In the genomic region with DNA sequence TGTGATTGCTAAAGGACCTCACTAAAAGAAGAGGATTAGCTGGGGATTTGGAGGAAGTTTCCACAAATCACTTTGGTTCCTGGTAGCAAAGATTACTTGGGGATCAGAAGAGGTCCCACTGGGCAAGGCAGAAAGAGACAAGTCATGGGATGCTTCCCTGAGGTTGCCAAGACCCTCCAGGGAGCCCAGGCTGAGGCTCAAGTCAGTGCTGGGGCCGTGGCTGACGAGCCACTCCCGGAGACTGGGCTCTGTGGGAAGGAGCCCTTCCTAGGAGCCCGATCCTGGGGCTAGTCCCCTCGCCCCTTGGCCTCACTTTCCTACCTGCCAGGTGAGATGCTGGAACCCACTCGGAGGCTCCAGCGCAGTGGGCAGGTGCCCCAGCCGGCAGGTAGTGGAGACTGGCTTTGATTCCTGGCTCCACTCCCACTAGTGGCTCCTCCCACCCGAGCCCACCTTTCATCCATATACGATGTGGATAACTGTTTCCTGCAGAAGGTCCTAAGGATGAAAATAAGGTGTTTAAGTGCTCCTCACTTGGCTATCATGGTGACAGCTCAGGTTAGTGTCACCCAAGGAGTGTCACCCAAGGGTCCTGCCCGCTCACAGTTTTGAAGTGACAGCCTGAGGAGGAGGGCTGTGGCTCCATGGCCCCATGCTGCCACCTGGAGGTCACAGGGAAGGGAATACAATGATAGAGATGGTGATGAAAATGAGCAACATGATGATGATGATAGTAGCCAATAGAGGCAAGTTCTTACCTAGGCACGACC, we compare ENCODE assay signal across 8 cellular contexts.
A peak's percentile ranks its signal among the peaks of the same experiment; 100 is the strongest.
DNase-seq lines count a peak whose midpoint lies in the region; ATAC-seq, FAIRE-seq and TF ChIP-seq lines count a peak whose summit lies in the region.

No MANE protein-coding gene starts in this region.

- peak; percentile 71 for FAIRE-seq in D721Med (lab: Jason Lieb, UNC)
- peak; percentile 71 for FAIRE-seq in H1 (lab: Jason Lieb, UNC)

- no peak overlapping the region for H3K4me2 ChIP-seq in H1 (ENCODE audit: insufficient read depth in 1 of 2, low read depth in 2 of 2, low read length in 2 of 2)

- no peak overlapping the region for H3K14ac ChIP-seq in H1 (ENCODE audit: insufficient read length)

- H3K56ac ChIP-seq in H1 (replicated peaks; ENCODE audit: insufficient read length, low read depth, low read length): no peak overlapping the region

- H3K23me2 ChIP-seq in H1 (ENCODE audit: low read depth, low read length): no peaks in the 10 kb centered on the region

- no peaks in the 10 kb centered on the region for H3K79me2 ChIP-seq in H1 (ENCODE audit: control insufficient read depth in 1 of 2, insufficient read depth in 2 of 2, low read length in 2 of 2)

- CTCF ChIA-PET in activated CD8-positive, alpha-beta T cell treated with anti-CD3 and anti-CD28 coated beads, Interleukin-2, amount 10 ng/mL, durations not matched to agents 7 days and 5 days (lab: Charles Lee): interaction anchor here (0.7 to 15.3 kb wide), 19 partner anchors 18 to 617 kb away, joined by 3 to 592 read pairs (median 3); no protein-coding TSS in a partner anchor
- CTCF ChIA-PET in H1 (lab: Charles Lee; ENCODE audit: partially characterized antibody): interaction anchor here (0.7 to 13.3 kb wide), 32 partner anchors 15 to 612 kb away, joined by 3 to 228 read pairs (median 4); no protein-coding TSS in a partner anchor

- TF ChIP-seq CTCF in D721Med (IDR thresholded peaks at IDR 0.05; ENCODE audit: insufficient read depth, missing control alignments) (peak; percentile 98), H1 (IDR thresholded peaks at IDR 0.05; ENCODE audit: control extremely low read depth in 1 of 3, insufficient read depth in 1 of 3, low read depth in 1 of 3, low read length in 3 of 3) (peak; percentile 70 to 81 (median 75))

- no peak overlapping the region for H3K4ac ChIP-seq in H1 (replicated peaks; ENCODE audit: insufficient read length, low read depth, low read length)

- peaks cover 16 to 23% of the 10 kb centered on the region in 2 experiments for H3K9me3 ChIP-seq in H1 (ENCODE audit: insufficient read depth in 2 of 2, low read depth in 1 of 2, low read length in 1 of 2)

- no peak overlapping the region for H3K18ac ChIP-seq in H1 (ENCODE audit: extremely low read depth, low read length)

- H3K27me3 Mint-ChIP-seq in activated CD8-positive, alpha-beta T cell treated with anti-CD3 and anti-CD28 coated beads, Interleukin-2, amount 10 ng/mL, durations not matched to agents 7 days and 5 days (ENCODE audit: low read depth): no peaks in the 10 kb centered on the region

- no peaks in the 10 kb centered on the region for H3K27me3 ChIP-seq in H1 (replicated peaks in 1 of 4; ENCODE audit: control insufficient read depth in 3 of 4, extremely low read depth in 1 of 4, insufficient read depth in 3 of 4, low read length in 3 of 4)

- H3K4me3 Mint-ChIP-seq in activated CD8-positive, alpha-beta T cell treated with anti-CD3 and anti-CD28 coated beads, Interleukin-2, amount 10 ng/mL, durations not matched to agents 7 days and 5 days: no peak overlapping the region

- H2AK5ac ChIP-seq in H1 (ENCODE audit: low read depth, low read length): no peak overlapping the region

- no peak overlapping the region for H3K23ac ChIP-seq in H1 (ENCODE audit: insufficient read length)

- no peak overlapping the region for H3K4me3 ChIP-seq in H1 (ENCODE audit: extremely low read depth in 1 of 4, insufficient read depth in 2 of 4, low read depth in 3 of 4, low read length in 4 of 4)

- no peaks in the 10 kb centered on the region for H3K79me1 ChIP-seq in H1 (ENCODE audit: low read depth, low read length)

- no peaks in the 10 kb centered on the region for H3K36me3 Mint-ChIP-seq in activated CD8-positive, alpha-beta T cell treated with anti-CD3 and anti-CD28 coated beads, Interleukin-2, amount 10 ng/mL, durations not matched to agents 7 days and 5 days (ENCODE audit: low read depth)

- ATAC-seq in HG03175 (IDR thresholded peaks at IDR 0.05; ENCODE audit: unreplicated experiment) (peak; percentile 60), GM19455 (IDR thresholded peaks at IDR 0.05; ENCODE audit: unreplicated experiment) (no peak)
- ATAC-seq in activated CD8-positive, alpha-beta T cell treated with anti-CD3 and anti-CD28 coated beads, Interleukin-2, amount 10 ng/mL, durations not matched to agents 7 days and 5 days: peak; percentile 63

- 79% methylated on average over 12 of the region's 12 CpGs; no CpG with 5 or more reads in 1 of the 2 experiments for WGBS in H1 (ENCODE audit: extremely low coverage in 1 of 2, insufficient coverage in 1 of 2, insufficient read length in 1 of 2, insufficient replicate concordance in 2 of 2, low coverage in 1 of 2, low lambda C conversion rate in 2 of 2, missing lambda C conversion rate in 1 of 2), 2 experiments

- no peak overlapping the region for H2AFZ ChIP-seq in H1 (ENCODE audit: low read length)

- no peak overlapping the region for H2BK120ac ChIP-seq in H1 (replicated peaks; ENCODE audit: low read depth, low read length)

- TF ChIP-seq RAD21 in H1 (IDR thresholded peaks at IDR 0.05 in 1 of 2, conservative IDR thresholded peaks at IDR 0.05 in 1 of 2; ENCODE audit: low read depth in 2 of 2, low read length in 2 of 2): peak; percentile 93 to 94

- H4K20me1 ChIP-seq in H1 (replicated peaks in 1 of 2; ENCODE audit: control insufficient read depth in 1 of 2, insufficient read depth in 2 of 2, low read length in 2 of 2): no peaks in the 10 kb centered on the region

- no peaks in the 10 kb centered on the region for H3K4me1 Mint-ChIP-seq in activated CD8-positive, alpha-beta T cell treated with anti-CD3 and anti-CD28 coated beads, Interleukin-2, amount 10 ng/mL, durations not matched to agents 7 days and 5 days (ENCODE audit: low read depth)

- DNase-seq in D721Med (ENCODE audit: insufficient read length, low spot score) (peak; percentile 91), NCI-H82 treated with DMSO at 0.1 percent for 48 hours (lab: John Stamatoyannopoulos, UW; ENCODE audit: unreplicated experiment) (peak; percentile 95), H1 (ENCODE audit: low read depth in 1 of 2, low spot score in 2 of 2) (peak in 1 of 2 experiments; percentile 67), middle frontal gyrus (ENCODE audit: extremely low spot score, low spot score) (peak; percentile 24)
- DNase-seq in activated CD8-positive, alpha-beta T cell treated with anti-CD3 and anti-CD28 coated beads, Interleukin-2, amount 10 ng/mL, durations not matched to agents 7 days and 5 days: peak; percentile 76
- peak; percentile 80 for DNase-seq in stimulated activated CD8-positive, alpha-beta memory T cell treated with anti-CD3 and anti-CD28 coated beads, Interleukin-4, amount 100 ng/mL, for 48 hours

- H4K8ac ChIP-seq in H1 (ENCODE audit: extremely low read depth, insufficient read depth, low read length): no peak overlapping the region

- no peak overlapping the region for H3K9ac ChIP-seq in H1 (replicated peaks in 1 of 4; ENCODE audit: extremely low read depth in 1 of 4, low read depth in 3 of 4, low read length in 3 of 4)

- H3K27ac ChIP-seq in H1 (ENCODE audit: low read depth, low read length): no peak overlapping the region

- no peak overlapping the region for H4K5ac ChIP-seq in H1 (ENCODE audit: insufficient read length, low read depth, low read length)

- no peak for TF ChIP-seq EP300 in H1 (IDR thresholded peaks at IDR 0.05; ENCODE audit: borderline replicate concordance in 1 of 2, low read depth in 2 of 2, low read length in 2 of 2)

- H2BK12ac ChIP-seq in H1 (ENCODE audit: low read depth, low read length): no peak overlapping the region

- H2BK5ac ChIP-seq in H1 (ENCODE audit: low read depth, low read length): no peak overlapping the region

- H2BK20ac ChIP-seq in H1 (ENCODE audit: low read length): no peak overlapping the region

- no peak overlapping the region for H4K91ac ChIP-seq in H1 (replicated peaks; ENCODE audit: insufficient read length, low read length)

- POLR2A ChIA-PET in activated CD8-positive, alpha-beta T cell treated with anti-CD3 and anti-CD28 coated beads, Interleukin-2, amount 10 ng/mL, durations not matched to agents 7 days and 5 days (lab: Charles Lee): interaction anchor here (0.8 kb wide), 1 partner anchor 560 kb away, joined by 3 read pairs; a partner anchor contains a TSS
- POLR2A ChIA-PET in H1 (lab: Charles Lee; ENCODE audit: partially characterized antibody): no interaction called here

- no peak for TF ChIP-seq POLR2A in H1 (IDR thresholded peaks at IDR 0.05; ENCODE audit: control extremely low read depth in 1 of 2, low read depth in 2 of 2, low read length in 2 of 2)

- H3K36me3 ChIP-seq in H1 (ENCODE audit: control insufficient read depth in 2 of 4, insufficient read depth in 4 of 4, low read length in 3 of 4): no peaks in the 10 kb centered on the region

- no peaks in the 10 kb centered on the region for H3K4me1 ChIP-seq in H1 (replicated peaks in 1 of 4; ENCODE audit: control insufficient read depth in 3 of 4, insufficient read depth in 4 of 4, low read length in 3 of 4)

- no peak overlapping the region for H2BK15ac ChIP-seq in H1 (ENCODE audit: low read length)

- no peak overlapping the region for H3K27ac Mint-ChIP-seq in activated CD8-positive, alpha-beta T cell treated with anti-CD3 and anti-CD28 coated beads, Interleukin-2, amount 10 ng/mL, durations not matched to agents 7 days and 5 days

- peaks cover 7% of the 10 kb centered on the region for H3K9me3 Mint-ChIP-seq in activated CD8-positive, alpha-beta T cell treated with anti-CD3 and anti-CD28 coated beads, Interleukin-2, amount 10 ng/mL, durations not matched to agents 7 days and 5 days (ENCODE audit: insufficient read depth)

TF ChIP-seq in H1, 55 proteins besides CTCF, POLR2A, EP300 and RAD21 (continues in another document):
- TF ChIP-seq SIN3A (conservative IDR thresholded peaks at IDR 0.05 in 1 of 2, IDR thresholded peaks at IDR 0.05 in 1 of 2; ENCODE audit: low read depth in 1 of 2, low read length in 2 of 2) (no peak), RFX5 (IDR thresholded peaks at IDR 0.05; ENCODE audit: borderline replicate concordance, low read depth, low read length) (no peak), CREB1 (IDR thresholded peaks at IDR 0.05) (no peak), CEBPB (IDR thresholded peaks at IDR 0.05; ENCODE audit: low read depth, low read length) (no peak), POU5F1 (IDR thresholded peaks at IDR 0.05; ENCODE audit: low read depth, low read length) (no peak), PHF8 (conservative IDR thresholded peaks at IDR 0.05; ENCODE audit: low read depth, low read length) (no peak), CHD2 (IDR thresholded peaks at IDR 0.05; ENCODE audit: low read length) (no peak), POLR2AphosphoS5 (IDR thresholded peaks at IDR 0.05; ENCODE audit: low read depth, low read length) (no peak), SP2 (IDR thresholded peaks at IDR 0.05; ENCODE audit: low read length) (no peak), ZNF274 (IDR thresholded peaks at IDR 0.05; ENCODE audit: borderline replicate concordance, extremely low read depth, low read length) (no peak)
- TF ChIP-seq, protein P1, sequence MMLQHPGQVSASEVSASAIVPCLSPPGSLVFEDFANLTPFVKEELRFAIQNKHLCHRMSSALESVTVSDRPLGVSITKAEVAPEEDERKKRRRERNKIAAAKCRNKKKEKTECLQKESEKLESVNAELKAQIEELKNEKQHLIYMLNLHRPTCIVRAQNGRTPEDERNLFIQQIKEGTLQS (IDR thresholded peaks at IDR 0.05; ENCODE audit: insufficient read depth, low read depth, low read length): no peak
